In genomic region chr21:37374026-37374425, GRCh38 we compare ENCODE assay signal across 10 cellular contexts. TPM values are rescaled to one million over a fixed set of nuclear protein-coding genes. Genes with fewer than 3 reads are reported as not detected.
DNase-seq lines count a peak whose midpoint lies in the region; ATAC-seq and TF ChIP-seq lines count a peak whose summit lies in the region.
"Had no signal": no experiment of that assay in that cellular context is flagged by ENCODE, and none has a peak within 500 bp of the region (broad histone marks: within the 10 kb centered on the region; RNA-seq: fewer than 3 reads in every experiment).

No MANE protein-coding gene starts in this region.

- intact Hi-C loops in head of caudate nucleus (cut with DNase I): no loop called here

- DNase-seq in A172 (ENCODE audit: low spot score): peak; percentile 23
- DNase-seq in HCEC 1CT: peak; percentile 37
- DNase-seq in activated naive CD8-positive, alpha-beta T cell treated with anti-CD3 and anti-CD28 coated beads, Interleukin-2, amount 50 U/mL, for 24 hours: no peak
- peak; percentile 75 for DNase-seq in iris pigment epithelial cell (ENCODE audit: low read depth)
- no peak for DNase-seq in head of caudate nucleus
- DNase-seq in erythroblast (lab: John Stamatoyannopoulos, UW): no peak
- no peak for DNase-seq in AG08395 (ENCODE audit: low spot score)
- no peak for DNase-seq in DMS114 treated with DMSO at 0.1 percent for 48 hours (lab: John Stamatoyannopoulos, UW; ENCODE audit: unreplicated experiment)
- DNase-seq: effector CD8-positive, alpha-beta T cell; kidney glomerular epithelial cell had no signal

- no peak for ATAC-seq in activated naive CD8-positive, alpha-beta T cell treated with anti-CD3 and anti-CD28 coated beads, Interleukin-2, amount 50 U/mL, for 24 hours

- peaks cover 13% of the 10 kb centered on the region for H3K36me3 Mint-ChIP-seq in activated naive CD8-positive, alpha-beta T cell treated with anti-CD3 and anti-CD28 coated beads, Interleukin-2, amount 50 U/mL, for 24 hours (ENCODE audit: low read depth)

- TF ChIP-seq POLR2A in erythroblast (IDR thresholded peaks at IDR 0.05; ENCODE audit: low read length): no peak

- H3K9me3 Mint-ChIP-seq in activated naive CD8-positive, alpha-beta T cell treated with anti-CD3 and anti-CD28 coated beads, Interleukin-2, amount 50 U/mL, for 24 hours: peaks cover 3% of the 10 kb centered on the region

- H3K4me3 Mint-ChIP-seq in activated naive CD8-positive, alpha-beta T cell treated with anti-CD3 and anti-CD28 coated beads, Interleukin-2, amount 50 U/mL, for 24 hours: no peak overlapping the region

- H3K4me1 Mint-ChIP-seq in activated naive CD8-positive, alpha-beta T cell treated with anti-CD3 and anti-CD28 coated beads, Interleukin-2, amount 50 U/mL, for 24 hours: peaks cover 90% of the 10 kb centered on the region

- peak overlapping the region; percentile 53 for H3K27ac Mint-ChIP-seq in activated naive CD8-positive, alpha-beta T cell treated with anti-CD3 and anti-CD28 coated beads, Interleukin-2, amount 50 U/mL, for 24 hours

- no peaks in the 10 kb centered on the region for H3K27me3 Mint-ChIP-seq in activated naive CD8-positive, alpha-beta T cell treated with anti-CD3 and anti-CD28 coated beads, Interleukin-2, amount 50 U/mL, for 24 hours

RNA-seq across cellular contexts. Expression of gene DYRK1A, which starts 7.5 kb away (rescaled TPM):
- 59.0 and 75.7 TPM in 2 replicates for total RNA-seq in A172 (2014; rRNA removed; shearing (Covaris generic))

Comparison
In these comparisons a context has a peak if more than half of its experiments do, and no peak if none do; other contexts are left out.
1. DNase-seq: peak in A172 (single experiment), HCEC 1CT (single experiment) and iris pigment epithelial cell (single experiment); none in activated naive CD8-positive, alpha-beta T cell treated with anti-CD3 and anti-CD28 coated beads, Interleukin-2, amount 50 U/mL, for 24 hours (single experiment), head of caudate nucleus (0 of 42), erythroblast (0 of 2), AG08395 (single experiment) and DMS114 treated with DMSO at 0.1 percent for 48 hours (single experiment).